16 cellular contexts compared by ENCODE assay signal in genomic region chr11:68379216-68379615, GRCh38.
DNase-seq lines count a peak whose midpoint lies in the region; ATAC-seq and TF ChIP-seq lines count a peak whose summit lies in the region.
"Had no signal": no experiment of that assay in that cellular context is flagged by ENCODE, and none has a peak within 500 bp of the region (broad histone marks: within the 10 kb centered on the region; RNA-seq: fewer than 3 reads in every experiment).

No MANE protein-coding gene starts in this region.

- H2AFZ ChIP-seq in PC-9 (no peak overlapping the region), hepatocyte (no peak overlapping the region), smooth muscle cell (ENCODE audit: low read depth) (no peak overlapping the region)

- no peak overlapping the region for H3K9ac ChIP-seq in smooth muscle cell (ENCODE audit: low read depth)

- CTCF ChIA-PET in PC-9 (lab: Charles Lee) = no interaction called here

- no TSS peak for BruUV-seq in PC-9 (replicated peaks; lab: Mats Ljungman, UMichigan)

- H3K4me3 ChIP-seq in PC-9 (no peak overlapping the region), hepatocyte (no peak overlapping the region), smooth muscle cell (no peak overlapping the region)

- 65% methylated on average over 11 of the region's 11 CpGs for WGBS in hepatocyte (ENCODE audit: low lambda C conversion rate, missing lambda C conversion rate)
- 67% methylated on average over 11 of the region's 11 CpGs for WGBS in smooth muscle cell (ENCODE audit: low lambda C conversion rate)

- no peak for ATAC-seq in GM18498 (IDR thresholded peaks at IDR 0.05; ENCODE audit: unreplicated experiment)
- ATAC-seq in HG02870 (IDR thresholded peaks at IDR 0.05; ENCODE audit: unreplicated experiment) = no peak
- ATAC-seq in GM21526 (IDR thresholded peaks at IDR 0.05; ENCODE audit: low FRiP score, unreplicated experiment) = no peak
- ATAC-seq: foreskin keratinocyte; stimulated activated naive CD8-positive, alpha-beta T cell treated with anti-CD3 and anti-CD28 coated beads, Interleukin-15, Interleukin-2, amounts not matched to agents 100 U/mL and 50 U/mL, for 24 hours had no signal

- H3K4me1 ChIP-seq in PC-9 (replicated peaks; ENCODE audit: insufficient read depth) (peaks cover 56% of the 10 kb centered on the region), hepatocyte (ENCODE audit: insufficient read depth) (peaks cover 43% of the 10 kb centered on the region), smooth muscle cell (ENCODE audit: low read depth) (no peaks in the 10 kb centered on the region)
- H3K4me1 ChIP-seq: foreskin keratinocyte had no signal

- peak; percentile 93 for DNase-seq in DMS53 (lab: John Stamatoyannopoulos, UW)
- DNase-seq in PC-9 = no peak
- DNase-seq in hepatocyte (ENCODE audit: low spot score) = no peak
- DNase-seq in smooth muscle cell (lab: John Stamatoyannopoulos, UW; ENCODE audit: unreplicated experiment) = no peak
- no peak for DNase-seq in globus pallidus (ENCODE audit: low spot score)
- DNase-seq: activated CD4-positive, alpha-beta T cell treated with anti-CD3 and anti-CD28 coated beads, Interleukin-2, amount 50 U/mL, for 1 hour; activated T-cell treated with anti-CD3 and anti-CD28 coated beads for 4 hours; foreskin keratinocyte; NCI-H1436; NCI-H226; small intestine; stimulated activated naive CD8-positive, alpha-beta T cell treated with anti-CD3 and anti-CD28 coated beads, Interleukin-15, Interleukin-2, amounts not matched to agents 100 U/mL and 50 U/mL, for 24 hours; T-helper 9 cell had no signal

- no peaks in the 10 kb centered on the region for H3K36me3 ChIP-seq in PC-9 (ENCODE audit: low read depth)
- no peaks in the 10 kb centered on the region for H3K36me3 ChIP-seq in hepatocyte (replicated peaks; ENCODE audit: insufficient read depth, low read depth)
- H3K36me3 ChIP-seq in smooth muscle cell (ENCODE audit: low read depth) = no peaks in the 10 kb centered on the region

- H4K20me1 ChIP-seq in PC-9 (ENCODE audit: insufficient read depth) = peaks cover 12% of the 10 kb centered on the region
- peaks cover 9% of the 10 kb centered on the region for H4K20me1 ChIP-seq in hepatocyte (ENCODE audit: insufficient read depth, poor library complexity, severe bottlenecking)
- peaks cover 2% of the 10 kb centered on the region for H4K20me1 ChIP-seq in smooth muscle cell (ENCODE audit: low read depth)

- intact Hi-C loops in PC-9 (cut with micrococcal nuclease; ENCODE audit: unreplicated experiment) = no loop called here

- H3F3A ChIP-seq in PC-9 (ENCODE audit: insufficient read depth, low read depth) (peaks cover 36% of the 10 kb centered on the region), smooth muscle cell (ENCODE audit: low read depth) (peaks cover 5% of the 10 kb centered on the region)

- H3K27ac ChIP-seq in PC-9 (peak overlapping the region; percentile 78), hepatocyte (peak overlapping the region; percentile 95), smooth muscle cell (ENCODE audit: low read depth) (peak overlapping the region; percentile 44)
- H3K27ac ChIP-seq: foreskin keratinocyte had no signal

- H3K9me2 ChIP-seq in PC-9 (ENCODE audit: insufficient read depth) = no peaks in the 10 kb centered on the region
- H3K9me2 ChIP-seq in hepatocyte (replicated peaks; ENCODE audit: insufficient read depth) = no peaks in the 10 kb centered on the region

- H3K4me2 ChIP-seq in PC-9 (peak overlapping the region; percentile 77), hepatocyte (no peak overlapping the region), smooth muscle cell (no peak overlapping the region)

- H3K27me3 ChIP-seq in PC-9 (ENCODE audit: insufficient read depth, low read depth) (no peaks in the 10 kb centered on the region), hepatocyte (no peaks in the 10 kb centered on the region), smooth muscle cell (ENCODE audit: low read depth) (no peaks in the 10 kb centered on the region)
- H3K27me3 ChIP-seq: foreskin keratinocyte had no signal

- POLR2A ChIA-PET in PC-9 (lab: Charles Lee; ENCODE audit: unreplicated experiment) = interaction anchor here (0.6 kb wide), 1 partner anchor 176 kb away, joined by 9 read pairs; no protein-coding TSS in a partner anchor

- H3K79me2 ChIP-seq in PC-9 (ENCODE audit: low read depth) (peaks cover 22% of the 10 kb centered on the region), hepatocyte (peaks cover 59% of the 10 kb centered on the region), smooth muscle cell (ENCODE audit: low read depth) (peaks cover 2% of the 10 kb centered on the region)

- H3K9me3 ChIP-seq in PC-9 (ENCODE audit: insufficient read depth, low read depth) = no peaks in the 10 kb centered on the region
- no peaks in the 10 kb centered on the region for H3K9me3 ChIP-seq in hepatocyte (ENCODE audit: low read depth)
- H3K9me3 ChIP-seq in smooth muscle cell (replicated peaks; ENCODE audit: low read depth) = no peaks in the 10 kb centered on the region

- TF ChIP-seq CTCF in PC-9 (conservative IDR thresholded peaks at IDR 0.05) = no peak
- TF ChIP-seq CTCF in hepatocyte (IDR thresholded peaks at IDR 0.05; ENCODE audit: poor library complexity) = no peak
- no peak for TF ChIP-seq CTCF in smooth muscle cell (IDR thresholded peaks at IDR 0.05; ENCODE audit: borderline replicate concordance, insufficient read depth, poor library complexity, severe bottlenecking)

Comparison
In these comparisons a context has a peak if more than half of its experiments do, and no peak if none do; other contexts are left out.
1. H3K27ac ChIP-seq: peak in every context shown above with its lines; median percentile 95 in hepatocyte; 78 in PC-9; 44 in smooth muscle cell.